21 cellular contexts compared by ENCODE assay signal in the genomic region with DNA sequence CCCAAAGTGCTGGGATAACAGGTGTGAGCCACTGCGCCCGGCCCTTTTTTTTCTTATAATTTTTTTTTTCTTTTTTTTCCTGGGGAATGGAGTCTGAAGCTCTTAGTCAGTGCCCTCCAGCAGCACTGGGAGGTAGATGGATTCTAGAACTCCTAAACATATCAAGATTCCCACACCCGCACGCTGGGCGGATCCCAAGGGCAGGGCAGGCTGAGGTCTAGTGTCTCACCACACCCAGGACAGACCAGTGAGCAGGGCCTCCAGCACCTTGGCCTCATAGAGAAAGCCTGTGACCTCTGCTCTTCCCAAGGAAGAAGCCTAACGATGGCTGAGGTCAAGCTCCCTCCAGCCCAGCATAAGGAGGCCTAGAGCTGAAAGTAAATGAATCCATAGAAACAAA.
DNase-seq lines count a peak whose midpoint lies in the region; ATAC-seq and TF ChIP-seq lines count a peak whose summit lies in the region.
"Had no signal": no experiment of that assay in that cellular context is flagged by ENCODE, and none has a peak within 500 bp of the region (broad histone marks: within the 10 kb centered on the region; RNA-seq: fewer than 3 reads in every experiment).

No MANE protein-coding gene starts in this region.

- H3K27me3 ChIP-seq in CD4-positive, CD25-positive, alpha-beta regulatory T cell (ENCODE audit: control insufficient read depth, insufficient read depth, low read length), result no peaks in the 10 kb centered on the region
- no peaks in the 10 kb centered on the region for H3K27me3 ChIP-seq in GM23338 (ENCODE audit: insufficient read depth)

- no peak for ATAC-seq in CD4-positive, CD25-positive, alpha-beta regulatory T cell (ENCODE audit: low read depth in 2 of 2)
- ATAC-seq in GM23338 (no peak), SK-N-SH treated with all-trans-retinoic acid at 6 μM for 48 hours (no peak), HG02938 (IDR thresholded peaks at IDR 0.05; ENCODE audit: unreplicated experiment) (no peak)
- no peak for ATAC-seq in stimulated activated naive B cell treated with anti-CD40 and anti-IgM and Interleukin-4, amounts not matched to agents 10 μg/mL and 1 μg/mL and 100 μg/mL, for 72 hours (replicated peaks)

- peaks cover 0 to 19% (median 0%) of the 10 kb centered on the region in 4 donors for H3K4me1 Mint-ChIP-seq in CD4-positive, CD25-positive, alpha-beta regulatory T cell
- no peaks in the 10 kb centered on the region for H3K4me1 Mint-ChIP-seq in GM23338
- peaks cover 4 to 19% of the 10 kb centered on the region in 2 donors for H3K4me1 Mint-ChIP-seq in stimulated activated naive B cell treated with anti-CD40 and anti-IgM and Interleukin-4, amounts not matched to agents 10 μg/mL and 1 μg/mL and 100 μg/mL, for 72 hours
- H3K4me1 Mint-ChIP-seq in Calu3 (ENCODE audit: low read depth, unreplicated experiment), result no peaks in the 10 kb centered on the region

- H4K20me1 ChIP-seq in GM23338 (replicated peaks; ENCODE audit: insufficient read depth), result no peaks in the 10 kb centered on the region

- no peak overlapping the region for H3K4me3 Mint-ChIP-seq in CD4-positive, CD25-positive, alpha-beta regulatory T cell
- H3K4me3 Mint-ChIP-seq in GM23338, result no peak overlapping the region
- no peak overlapping the region for H3K4me3 Mint-ChIP-seq in stimulated activated naive B cell treated with anti-CD40 and anti-IgM and Interleukin-4, amounts not matched to agents 10 μg/mL and 1 μg/mL and 100 μg/mL, for 72 hours
- no peak overlapping the region for H3K4me3 Mint-ChIP-seq in Calu3 (ENCODE audit: low read depth, unreplicated experiment)
- H3K4me3 Mint-ChIP-seq: B cell, CD14-positive monocyte had no signal

- no peak overlapping the region for H3K4me3 ChIP-seq in CD4-positive, CD25-positive, alpha-beta regulatory T cell (ENCODE audit: low read depth, low read length)
- no peak overlapping the region for H3K4me3 ChIP-seq in GM23338
- H3K4me3 ChIP-seq in coronary artery, result no peak overlapping the region

- H3K4me1 ChIP-seq in CD4-positive, CD25-positive, alpha-beta regulatory T cell (ENCODE audit: control insufficient read depth, insufficient read depth, low read length, poor library complexity, severe bottlenecking), result no peaks in the 10 kb centered on the region
- H3K4me1 ChIP-seq in GM23338 (ENCODE audit: insufficient read depth), result no peaks in the 10 kb centered on the region

- no peaks in the 10 kb centered on the region for H3K9me3 Mint-ChIP-seq in CD4-positive, CD25-positive, alpha-beta regulatory T cell
- H3K9me3 Mint-ChIP-seq in GM23338 (no peaks in the 10 kb centered on the region), Calu3 (ENCODE audit: low read depth, unreplicated experiment) (no peaks in the 10 kb centered on the region)
- no peaks in the 10 kb centered on the region for H3K9me3 Mint-ChIP-seq in stimulated activated naive B cell treated with anti-CD40 and anti-IgM and Interleukin-4, amounts not matched to agents 10 μg/mL and 1 μg/mL and 100 μg/mL, for 72 hours

- CTCF ChIA-PET in Calu3 (lab: Charles Lee), result interaction anchor here (1.0 to 5.0 kb wide), 2 partner anchors 292 kb away, joined by 3 to 55 read pairs; no protein-coding TSS in a partner anchor

- H3K9me2 ChIP-seq in GM23338 (ENCODE audit: insufficient read depth), result no peaks in the 10 kb centered on the region
- H3K9me2 ChIP-seq: SK-N-SH had no signal

- BruUV-seq in Calu3 (replicated peaks; lab: Mats Ljungman, UMichigan), result no TSS peak

- H3F3A ChIP-seq in GM23338 (replicated peaks; ENCODE audit: low read depth), result no peaks in the 10 kb centered on the region

- intact Hi-C loops in Calu3 (cut with micrococcal nuclease; ENCODE audit: unreplicated experiment), result no loop called here

- H2AFZ ChIP-seq in GM23338, result 0 out of 2 replicates have a peak overlapping the region, but pooled peaks have one; percentile 5

- H3K79me2 ChIP-seq in GM23338 (replicated peaks; ENCODE audit: insufficient read depth), result no peaks in the 10 kb centered on the region

- H3K27ac ChIP-seq in CD4-positive, CD25-positive, alpha-beta regulatory T cell (ENCODE audit: insufficient read depth, low read length, poor library complexity, severe bottlenecking), result no peak overlapping the region
- H3K27ac ChIP-seq in GM23338 (ENCODE audit: low read depth) (no peak overlapping the region), coronary artery (no peak overlapping the region)
- H3K27ac ChIP-seq: HL-60 had no signal

- TF ChIP-seq CTCF in GM23338 (conservative IDR thresholded peaks at IDR 0.05; ENCODE audit: low read depth in 2 of 2) (no peak), coronary artery (IDR thresholded peaks at IDR 0.05) (no peak), Calu3 (IDR thresholded peaks at IDR 0.05; ENCODE audit: unreplicated experiment) (no peak)

- H3K27me3 Mint-ChIP-seq in CD4-positive, CD25-positive, alpha-beta regulatory T cell, result no peaks in the 10 kb centered on the region
- H3K27me3 Mint-ChIP-seq in GM23338 (ENCODE audit: insufficient read depth, low read depth, poor library complexity) (peaks cover 6% of the 10 kb centered on the region), Calu3 (ENCODE audit: unreplicated experiment) (no peaks in the 10 kb centered on the region)
- H3K27me3 Mint-ChIP-seq in stimulated activated naive B cell treated with anti-CD40 and anti-IgM and Interleukin-4, amounts not matched to agents 10 μg/mL and 1 μg/mL and 100 μg/mL, for 72 hours, result no peaks in the 10 kb centered on the region
- H3K27me3 Mint-ChIP-seq: B cell had no signal

- H3K9me3 ChIP-seq in CD4-positive, CD25-positive, alpha-beta regulatory T cell (ENCODE audit: control insufficient read depth in 2 of 2, low read length in 2 of 2), result no peaks in the 10 kb centered on the region
- H3K9me3 ChIP-seq: SK-N-SH had no signal

- H3K4me2 ChIP-seq in GM23338, result no peak overlapping the region
- H3K4me2 ChIP-seq: SK-N-SH had no signal

- no peak for DNase-seq in CD4-positive, CD25-positive, alpha-beta regulatory T cell
- DNase-seq in GM23338 (ENCODE audit: low spot score) (no peak), coronary artery (ENCODE audit: low spot score) (peak; percentile 60), Calu3 (no peak)
- no peak for DNase-seq in stimulated activated naive B cell treated with anti-CD40 and anti-IgM and Interleukin-4, amounts not matched to agents 10 μg/mL and 1 μg/mL and 100 μg/mL, for 72 hours
- DNase-seq: GOT3, HCEC 1CT, NCI-H1092, NCI-H1436, NCI-H187, NCI-H2081 treated with DMSO at 0.1 percent for 48 hours, NCI-H2171, NCI-H345, NCI-H524, NCI-H748 treated with DMSO at 0.1 percent for 48 hours, SK-N-SH had no signal

- peak overlapping the region in 2 of 3 donors; percentile 32 to 49 for H3K27ac Mint-ChIP-seq in CD4-positive, CD25-positive, alpha-beta regulatory T cell
- H3K27ac Mint-ChIP-seq in GM23338 (no peak overlapping the region), Calu3 (ENCODE audit: unreplicated experiment) (no peak overlapping the region)
- H3K27ac Mint-ChIP-seq in stimulated activated naive B cell treated with anti-CD40 and anti-IgM and Interleukin-4, amounts not matched to agents 10 μg/mL and 1 μg/mL and 100 μg/mL, for 72 hours, result peak overlapping the region; percentile 9
- H3K27ac Mint-ChIP-seq: B cell had no signal

- no peaks in the 10 kb centered on the region for H3K36me3 Mint-ChIP-seq in CD4-positive, CD25-positive, alpha-beta regulatory T cell
- H3K36me3 Mint-ChIP-seq in GM23338 (ENCODE audit: low read depth), result no peaks in the 10 kb centered on the region
- H3K36me3 Mint-ChIP-seq in stimulated activated naive B cell treated with anti-CD40 and anti-IgM and Interleukin-4, amounts not matched to agents 10 μg/mL and 1 μg/mL and 100 μg/mL, for 72 hours, result no peaks in the 10 kb centered on the region
- H3K36me3 Mint-ChIP-seq in Calu3 (ENCODE audit: insufficient read depth, unreplicated experiment), result no peaks in the 10 kb centered on the region
- H3K36me3 Mint-ChIP-seq: CD14-positive monocyte had no signal

- no peaks in the 10 kb centered on the region for H3K36me3 ChIP-seq in CD4-positive, CD25-positive, alpha-beta regulatory T cell (ENCODE audit: control insufficient read depth, insufficient read depth, low read length)
- no peaks in the 10 kb centered on the region for H3K36me3 ChIP-seq in GM23338 (ENCODE audit: insufficient read depth)

TF ChIP-seq in GM23338, 12 proteins besides CTCF, POLR2A, EP300 and RAD21:
- TF ChIP-seq CREB1 (CRISPR knock-in tag; IDR thresholded peaks at IDR 0.05; ENCODE audit: low read depth) (no peak), NANOG (IDR thresholded peaks at IDR 0.05; ENCODE audit: borderline replicate concordance) (no peak), STAT1 (IDR thresholded peaks at IDR 0.05; ENCODE audit: unreplicated experiment) (no peak), EZH2phosphoT487 (IDR thresholded peaks at IDR 0.05; ENCODE audit: unreplicated experiment) (no peak), ZNF331 (CRISPR knock-in tag; IDR thresholded peaks at IDR 0.05; ENCODE audit: low read depth) (no peak)
TF ChIP-seq in GM23338: peak in this region for 0.

TF ChIP-seq in SK-N-SH treated with all-trans-retinoic acid at 6 μM for 48 hours, 23 proteins besides CTCF, POLR2A, EP300 and RAD21:
- TF ChIP-seq ISL1 (CRISPR knock-in tag; IDR thresholded peaks at IDR 0.05) (no peak), ZNF70 (CRISPR knock-in tag; IDR thresholded peaks at IDR 0.05) (no peak), CREB5 (CRISPR knock-in tag; IDR thresholded peaks at IDR 0.05; ENCODE audit: low read depth) (no peak), TOX (CRISPR knock-in tag; IDR thresholded peaks at IDR 0.05; ENCODE audit: borderline replicate concordance) (no peak), GLIS3 (CRISPR knock-in tag; IDR thresholded peaks at IDR 0.05) (no peak), ZC3H10 (CRISPR knock-in tag; IDR thresholded peaks at IDR 0.05) (no peak), ZNF565 (CRISPR knock-in tag; conservative IDR thresholded peaks at IDR 0.05; ENCODE audit: low read depth) (no peak)

Comparison
In these comparisons a context has a peak if more than half of its experiments do, and no peak if none do; other contexts are left out.
1. H3K27ac Mint-ChIP-seq: peak in CD4-positive, CD25-positive, alpha-beta regulatory T cell (2 of 3) and stimulated activated naive B cell treated with anti-CD40 and anti-IgM and Interleukin-4, amounts not matched to agents 10 μg/mL and 1 μg/mL and 100 μg/mL, for 72 hours (single experiment); none in GM23338 (single experiment) and Calu3 (single experiment).